Comparison of ENCODE assay signal across 20 cellular contexts in genomic region chr6:50087231-50087954, GRCh38. TPM values are rescaled to one million over a fixed set of nuclear protein-coding genes. Genes with fewer than 3 reads are reported as not detected.
A peak's percentile ranks its signal among the peaks of the same experiment; 100 is the strongest.
DNase-seq lines count a peak whose midpoint lies in the region; ATAC-seq and TF ChIP-seq lines count a peak whose summit lies in the region.
"Had no signal": no experiment of that assay in that cellular context is flagged by ENCODE, and none has a peak within 500 bp of the region (broad histone marks: within the 10 kb centered on the region; RNA-seq: fewer than 3 reads in every experiment).

No MANE protein-coding gene starts in this region.

- intact Hi-C loops in CD14-positive monocyte (cut with micrococcal nuclease) (no loop called here), heart left ventricle (cut with DNase I) (no loop called here)

- no peak for TF ChIP-seq POLR2A in heart left ventricle (IDR thresholded peaks at IDR 0.05)

- no peak overlapping the region for H3K23ac ChIP-seq in trophoblast cell (ENCODE audit: low read length)

- TF ChIP-seq CTCF in RWPE2 (IDR thresholded peaks at IDR 0.05; ENCODE audit: poor library complexity, severe bottlenecking) (no peak), CD14-positive monocyte (IDR thresholded peaks at IDR 0.05) (no peak), heart left ventricle (IDR thresholded peaks at IDR 0.05) (no peak)

- no peak overlapping the region for H4K12ac ChIP-seq in trophoblast cell (ENCODE audit: low read depth, low read length)

- no peaks in the 10 kb centered on the region for H3K36me3 Mint-ChIP-seq in CD14-positive monocyte

- H4K8ac ChIP-seq in trophoblast cell (ENCODE audit: low read depth, low read length), result no peak overlapping the region

- H3K9me3 ChIP-seq in RWPE2 (ENCODE audit: severe bottlenecking) (no peaks in the 10 kb centered on the region), trophoblast cell (ENCODE audit: insufficient read depth, low read depth, low read length) (no peaks in the 10 kb centered on the region), heart left ventricle (no peaks in the 10 kb centered on the region)

- no peak overlapping the region for H3K9ac ChIP-seq in trophoblast cell (ENCODE audit: low read length)

- H3K14ac ChIP-seq in trophoblast cell (ENCODE audit: low read length), result no peak overlapping the region

- ATAC-seq in RWPE2 (ENCODE audit: low read depth), result peak; percentile 93
- no peak for ATAC-seq in heart left ventricle
- ATAC-seq: esophagus mucosa, GM12878 had no signal

- no peak overlapping the region for H3K4me2 ChIP-seq in trophoblast cell (ENCODE audit: low read length)
- H3K4me2 ChIP-seq: smooth muscle cell had no signal

- DNase-seq in GM03348 (ENCODE audit: low spot score), result peak; percentile 48
- peak; percentile 41 for DNase-seq in RWPE2 (ENCODE audit: low spot score)
- DNase-seq in fibroblast of gingiva (ENCODE audit: low read depth), result peak; percentile 46
- peak; percentile 62 to 87 for DNase-seq in trophoblast cell
- DNase-seq in DMS79 treated with DMSO at 0.1 percent for 48 hours (lab: John Stamatoyannopoulos, UW), result no peak
- DNase-seq in OCI-M1 (lab: John Stamatoyannopoulos, UW), result no peak
- no peak for DNase-seq in CD14-positive monocyte (ENCODE audit: low spot score)
- no peak for DNase-seq in heart left ventricle
- DNase-seq: activated CD4-positive, alpha-beta T cell treated with anti-CD3 and anti-CD28 coated beads, Interleukin-2, amount 50 U/mL, for 4 hours; kidney glomerular epithelial cell; NCI-H1092 treated with DMSO at 0.1 percent for 48 hours had no signal

- H3K27me3 ChIP-seq in RWPE2 (ENCODE audit: insufficient read depth, poor library complexity, severe bottlenecking), result no peaks in the 10 kb centered on the region
- no peaks in the 10 kb centered on the region for H3K27me3 ChIP-seq in trophoblast cell (ENCODE audit: insufficient read depth, low read length)
- no peaks in the 10 kb centered on the region for H3K27me3 ChIP-seq in heart left ventricle

- no peaks in the 10 kb centered on the region for H3K4me1 Mint-ChIP-seq in CD14-positive monocyte
- H3K4me1 Mint-ChIP-seq: central memory CD8-positive, alpha-beta T cell had no signal

- no peak overlapping the region for H3K4me3 Mint-ChIP-seq in CD14-positive monocyte
- H3K4me3 Mint-ChIP-seq: central memory CD8-positive, alpha-beta T cell; T-helper 2 cell treated with Interferon-gamma antibody and Interleukin-4, amounts not matched to agents 5 μg/mL and 100 μg/mL, for 36 hours had no signal

- H3K36me3 ChIP-seq in RWPE2 (ENCODE audit: low read depth) (no peaks in the 10 kb centered on the region), trophoblast cell (ENCODE audit: control insufficient read depth in 1 of 2, insufficient read depth in 2 of 2, low read length in 2 of 2) (no peaks in the 10 kb centered on the region), heart left ventricle (no peaks in the 10 kb centered on the region)

- no peak overlapping the region for H2BK120ac ChIP-seq in trophoblast cell (ENCODE audit: insufficient read depth, low read length, poor library complexity)

- H2BK12ac ChIP-seq in trophoblast cell (ENCODE audit: low read length), result no peak overlapping the region

- H4K91ac ChIP-seq in trophoblast cell (ENCODE audit: low read depth, low read length), result no peak overlapping the region

- H3K4me3 ChIP-seq in RWPE2 (ENCODE audit: severe bottlenecking) (no peak overlapping the region), trophoblast cell (ENCODE audit: low read depth, low read length) (no peak overlapping the region), heart left ventricle (no peak overlapping the region)
- H3K4me3 ChIP-seq: GM12878, smooth muscle cell had no signal

- H3K27ac ChIP-seq in RWPE2 (ENCODE audit: poor library complexity, severe bottlenecking) (peak overlapping the region; percentile 31), trophoblast cell (ENCODE audit: low read depth, low read length) (no peak overlapping the region), heart left ventricle (no peak overlapping the region)

- H3K27ac Mint-ChIP-seq in CD14-positive monocyte, result no peak overlapping the region
- H3K27ac Mint-ChIP-seq: activated T-helper 2 cell treated with anti-CD3 and anti-CD28 coated beads, Interferon-gamma antibody, Interleukin-2, Interleukin-4, amounts not matched to agents 10 μg/mL and 5 μg/mL and 100 μg/mL, durations not matched to agents 14 hours and 24 hours and 36 hours; T-helper 2 cell treated with Interferon-gamma antibody and Interleukin-4, amounts not matched to agents 5 μg/mL and 100 μg/mL, for 36 hours had no signal

- peaks cover 0 to 2% (median 0%) of the 10 kb centered on the region in 7 donors for H3K9me3 Mint-ChIP-seq in CD14-positive monocyte
- H3K9me3 Mint-ChIP-seq: activated T-helper 2 cell treated with anti-CD3 and anti-CD28 coated beads, Interferon-gamma antibody, Interleukin-2, Interleukin-4, amounts not matched to agents 10 μg/mL and 5 μg/mL and 100 μg/mL, durations not matched to agents 14 hours and 24 hours and 36 hours; T-helper 2 cell treated with Interferon-gamma antibody and Interleukin-4, amounts not matched to agents 5 μg/mL and 100 μg/mL, for 36 hours had no signal

- no peak overlapping the region for H2AFZ ChIP-seq in trophoblast cell (ENCODE audit: insufficient read depth, low read length, poor library complexity)

- H3K27me3 Mint-ChIP-seq in CD14-positive monocyte (ENCODE audit: low read depth in 3 of 3), result no peaks in the 10 kb centered on the region
- H3K27me3 Mint-ChIP-seq: central memory CD8-positive, alpha-beta T cell had no signal

- no CpG with 5 or more reads among the region's 2 CpGs for WGBS in trophoblast cell (ENCODE audit: extremely low coverage, insufficient coverage, insufficient read length)
- WGBS in heart left ventricle, 4 donors, result 46 to 47% (median 47%) methylated on average over 2 of the region's 2 CpGs

- H3K4ac ChIP-seq in trophoblast cell (ENCODE audit: low read depth, low read length), result no peak overlapping the region

- H2BK5ac ChIP-seq in trophoblast cell (ENCODE audit: low read depth, low read length, poor library complexity), result no peak overlapping the region

- H3K79me1 ChIP-seq in trophoblast cell (ENCODE audit: low read length), result no peaks in the 10 kb centered on the region

- H3K4me1 ChIP-seq in RWPE2 (ENCODE audit: insufficient read depth, poor library complexity, severe bottlenecking) (peaks cover 20% of the 10 kb centered on the region), trophoblast cell (ENCODE audit: control insufficient read depth in 1 of 2, insufficient read depth in 2 of 2, low read length in 2 of 2) (no peaks in the 10 kb centered on the region), heart left ventricle (no peaks in the 10 kb centered on the region)

- H3K79me2 ChIP-seq in trophoblast cell (ENCODE audit: control insufficient read depth, insufficient read depth, low read length, poor library complexity), result no peaks in the 10 kb centered on the region

- H3K18ac ChIP-seq in trophoblast cell (ENCODE audit: low read length), result no peak overlapping the region

- no peak overlapping the region for H2AK5ac ChIP-seq in trophoblast cell (ENCODE audit: low read length)

RNA-seq across cellular contexts. Expression of gene DEFB112, which starts 37.7 kb away (rescaled TPM):
- polyA plus RNA-seq in trophoblast cell (2013), result not detected in 2 replicates
- polyA plus RNA-seq in CD14-positive monocyte (not detected), heart left ventricle (not detected)
- not detected for total RNA-seq in heart left ventricle
- total RNA-seq: activated T-helper 2 cell treated with anti-CD3 and anti-CD28 coated beads, Interferon-gamma antibody, Interleukin-2, Interleukin-4, amounts not matched to agents 10 μg/mL and 5 μg/mL and 100 μg/mL, durations not matched to agents 14 hours and 24 hours and 36 hours; esophagus mucosa; GM12878; H1; smooth muscle cell had no signal
- polyA plus RNA-seq: GM12878, H1, neural cell, smooth muscle cell, thymus had no signal

Comparison
In these comparisons a context has a peak if more than half of its experiments do, and no peak if none do; other contexts are left out.
1. DNase-seq: peak in GM03348 (single experiment), RWPE2 (single experiment), fibroblast of gingiva (single experiment) and trophoblast cell (2 of 2); none in DMS79 treated with DMSO at 0.1 percent for 48 hours (single experiment), OCI-M1 (single experiment), CD14-positive monocyte (single experiment) and heart left ventricle (0 of 5).